ENCODE assay signal across 8 cellular contexts in genomic region chr5:134845852-134846640, GRCh38. TPM values are rescaled to one million over a fixed set of nuclear protein-coding genes. Genes with fewer than 3 reads are reported as not detected.
DNase-seq lines count a peak whose midpoint lies in the region; ATAC-seq and TF ChIP-seq lines count a peak whose summit lies in the region.

C5orf24 (plus strand) TSS chr5:134845968; CDS start chr5:134854901, 8,933 bp downstream.

- ATAC-seq in HG03378 (IDR thresholded peaks at IDR 0.05; ENCODE audit: unreplicated experiment), result peak; percentile 73

- TF ChIP-seq POLR2A in GM19099 (IDR thresholded peaks at IDR 0.05; ENCODE audit: extremely low read depth, insufficient read length, low read depth), result peak; percentile 97

- no peak for TF ChIP-seq CTCF in choroid plexus epithelial cell (conservative IDR thresholded peaks at IDR 0.05; ENCODE audit: low read depth, low read length)

- DNase-seq in Ammon's horn (ENCODE audit: low spot score) (peak; percentile 97), NCI-H460 (ENCODE audit: extremely low read depth, low read depth) (peak; percentile 94), choroid plexus epithelial cell (ENCODE audit: low read depth) (peak; percentile 98), kidney glomerular epithelial cell (lab: John Stamatoyannopoulos, UW) (peak; percentile 91)
- DNase-seq in activated CD4-positive, alpha-beta T cell treated with anti-CD3 and anti-CD28 coated beads for 4 hours, result peak; percentile 88 to 90
- DNase-seq in stimulated activated CD4-positive, alpha-beta T cell treated with anti-CD3 and anti-CD28 coated beads, Interleukin-15, amount 100 ng/mL, for 48 hours (ENCODE audit: low read depth in 2 of 2), result peak; percentile 89 to 90

- H3K4me3 ChIP-seq in choroid plexus epithelial cell (ENCODE audit: low read depth, low read length), result peak within 1 kb of the TSS; percentile 89

RNA-seq across cellular contexts. Expression of gene C5orf24, which starts in this region (rescaled TPM):
- total RNA-seq in NCI-H460 (2014; rRNA removed; shearing (Covaris generic)), result 49.8 and 58.1 TPM in 2 replicates
- 26.8 and 58.6 TPM in 2 replicates for polyA plus RNA-seq in NCI-H460 (2014; cell fraction: nucleus; rRNA removed)

Comparison
In these comparisons a context has a peak if more than half of its experiments do, and no peak if none do; other contexts are left out.
1. Peak in every context shown above with its lines: DNase-seq, ATAC-seq and H3K4me3 ChIP-seq.